In genomic region chr1:6185635-6186382, GRCh38 we compare ENCODE assay signal across 8 cellular contexts. TPM values are rescaled to one million over a fixed set of nuclear protein-coding genes. Genes with fewer than 3 reads are reported as not detected.
A peak's percentile ranks its signal among the peaks of the same experiment; 100 is the strongest.
DNase-seq lines count a peak whose midpoint lies in the region; ATAC-seq and TF ChIP-seq lines count a peak whose summit lies in the region.

No MANE protein-coding gene starts in this region.

- peak; percentile 34 to 43 for TF ChIP-seq CTCF in Caco-2 (IDR thresholded peaks at IDR 0.05; ENCODE audit: insufficient read depth in 1 of 2, low read depth in 1 of 2, low read length in 1 of 2, severe bottlenecking in 1 of 2, unreplicated experiment in 1 of 2)
- peak; percentile 67 for TF ChIP-seq CTCF in kidney epithelial cell (IDR thresholded peaks at IDR 0.05; ENCODE audit: insufficient read depth, low read length, poor library complexity, severe bottlenecking)

- H3K9me3 ChIP-seq in Caco-2 = no peaks in the 10 kb centered on the region
- no peaks in the 10 kb centered on the region for H3K9me3 ChIP-seq in HAP-1

- BruUV-seq in Caco-2 (replicated peaks; lab: Mats Ljungman, UMichigan) = TSS peak; percentile 90

- POLR2A ChIA-PET in Caco-2 (lab: Charles Lee) = no interaction called here
- POLR2A ChIA-PET in activated CD4-positive, alpha-beta memory T cell treated with anti-CD3 and anti-CD28 coated beads for 36 hours (lab: Charles Lee) = no interaction called here

- CTCF ChIA-PET in Caco-2 (lab: Charles Lee) = interaction anchor here (1.1 kb wide), 1 partner anchor 19 kb away, joined by 3 read pairs; no protein-coding TSS in a partner anchor
- CTCF ChIA-PET in activated CD4-positive, alpha-beta memory T cell treated with anti-CD3 and anti-CD28 coated beads for 36 hours (lab: Charles Lee) = interaction anchor here (0.7 to 1.9 kb wide), 8 partner anchors 8 to 77 kb away, joined by 3 to 17 read pairs (median 4); partner anchors contain the start of gene RPL22

- H3K4me1 ChIP-seq in Caco-2 = no peaks in the 10 kb centered on the region
- H3K4me1 ChIP-seq in HAP-1 = peaks cover 6% of the 10 kb centered on the region; the same call in 1 of the 2 replicates

- no peaks in the 10 kb centered on the region for H3K27me3 Mint-ChIP-seq in Caco-2 (ENCODE audit: insufficient read depth, unreplicated experiment)
- H3K27me3 Mint-ChIP-seq in activated CD4-positive, alpha-beta memory T cell treated with anti-CD3 and anti-CD28 coated beads for 36 hours = peaks cover 13% of the 10 kb centered on the region

- ATAC-seq in HG02610 (IDR thresholded peaks at IDR 0.05; ENCODE audit: unreplicated experiment) (no peak), HG02642 (IDR thresholded peaks at IDR 0.05; ENCODE audit: poor library complexity, unreplicated experiment) (no peak)

- H3K4me3 ChIP-seq in Caco-2 (ENCODE audit: low read depth, low read length) = no peak overlapping the region
- no peak overlapping the region for H3K4me3 ChIP-seq in HAP-1
- H3K4me3 ChIP-seq in kidney epithelial cell (ENCODE audit: low read depth, low read length) = no peak overlapping the region

- H3K27me3 ChIP-seq in Caco-2 (replicated peaks; ENCODE audit: control insufficient read depth, insufficient read depth, low read length) (no peaks in the 10 kb centered on the region), HAP-1 (ENCODE audit: low read depth) (peaks cover 13% of the 10 kb centered on the region), kidney epithelial cell (ENCODE audit: control insufficient read depth, insufficient read depth, low read length) (peaks cover 8% of the 10 kb centered on the region)

- in situ Hi-C loops in HAP-1 (cut with MboI; ENCODE audit: low sequenced_read_pairs) = no loop called here

- intact Hi-C loops in Caco-2 (cut with micrococcal nuclease; ENCODE audit: unreplicated experiment) = no loop called here
- intact Hi-C loops in activated CD4-positive, alpha-beta memory T cell treated with anti-CD3 and anti-CD28 coated beads for 36 hours (cut with micrococcal nuclease) = no loop called here

- DNase-seq in Caco-2 (peak in 1 of 2 experiments; percentile 49), HAP-1 (ENCODE audit: low spot score in 2 of 2) (peak; percentile 5 to 61), kidney epithelial cell (ENCODE audit: low read depth) (no peak), occipital lobe (lab: John Stamatoyannopoulos, UW) (no peak), amniotic stem cell (lab: John Stamatoyannopoulos, UW) (no peak)
- peak; percentile 49 for DNase-seq in activated CD4-positive, alpha-beta memory T cell treated with anti-CD3 and anti-CD28 coated beads for 36 hours

- no peaks in the 10 kb centered on the region for H3K9me3 Mint-ChIP-seq in Caco-2 (ENCODE audit: unreplicated experiment)
- no peaks in the 10 kb centered on the region for H3K9me3 Mint-ChIP-seq in activated CD4-positive, alpha-beta memory T cell treated with anti-CD3 and anti-CD28 coated beads for 36 hours

- no peaks in the 10 kb centered on the region for H3K36me3 ChIP-seq in Caco-2 (ENCODE audit: control insufficient read depth, insufficient read depth, low read length)
- peaks cover 59% of the 10 kb centered on the region for H3K36me3 ChIP-seq in HAP-1 (replicated peaks)
- H3K36me3 ChIP-seq in kidney epithelial cell (ENCODE audit: control insufficient read depth, insufficient read depth, low read length) = no peaks in the 10 kb centered on the region

- H3K36me3 Mint-ChIP-seq in Caco-2 (ENCODE audit: insufficient read depth, unreplicated experiment) = peaks cover 90% of the 10 kb centered on the region
- H3K36me3 Mint-ChIP-seq in activated CD4-positive, alpha-beta memory T cell treated with anti-CD3 and anti-CD28 coated beads for 36 hours = peaks cover 35% of the 10 kb centered on the region

- H3K4me3 Mint-ChIP-seq in Caco-2 (ENCODE audit: unreplicated experiment) = no peak overlapping the region
- no peak overlapping the region for H3K4me3 Mint-ChIP-seq in activated CD4-positive, alpha-beta memory T cell treated with anti-CD3 and anti-CD28 coated beads for 36 hours

- no peaks in the 10 kb centered on the region for H3K4me1 Mint-ChIP-seq in Caco-2 (ENCODE audit: low read depth, unreplicated experiment)
- peaks cover 44% of the 10 kb centered on the region for H3K4me1 Mint-ChIP-seq in activated CD4-positive, alpha-beta memory T cell treated with anti-CD3 and anti-CD28 coated beads for 36 hours (ENCODE audit: low read depth)

- H3K27ac Mint-ChIP-seq in Caco-2 (ENCODE audit: unreplicated experiment) = no peak overlapping the region
- H3K27ac Mint-ChIP-seq in activated CD4-positive, alpha-beta memory T cell treated with anti-CD3 and anti-CD28 coated beads for 36 hours = peak overlapping the region; percentile 15

RNA-seq across cellular contexts. Expression of gene CHD5, which starts 5.7 kb away (rescaled TPM):
- total RNA-seq in Caco-2 (2022) (0.39 and 0.44 TPM in 2 replicates), kidney epithelial cell (under 0.01 and 0.08 TPM in 2 replicates), occipital lobe (40.9 TPM)
- under 1 TPM; 0.38 to 0.51 TPM for total RNA-seq in activated CD4-positive, alpha-beta memory T cell treated with anti-CD3 and anti-CD28 coated beads for 36 hours

RNA-seq across cellular contexts. Expression of gene RPL22, which starts 13.6 kb away (rescaled TPM):
- total RNA-seq in Caco-2 (2022) = 406 and 418 TPM in 2 replicates
- total RNA-seq in activated CD4-positive, alpha-beta memory T cell treated with anti-CD3 and anti-CD28 coated beads for 36 hours = 100 to 1,000 TPM; 395 to 433 TPM
- 193 and 205 TPM in 2 replicates for total RNA-seq in kidney epithelial cell
- 371 TPM for total RNA-seq in occipital lobe

RNA-seq across cellular contexts. Expression of gene RNF207, which starts 20.1 kb away (rescaled TPM):
- total RNA-seq in Caco-2 (2022) = 26.1 and 27.4 TPM in 2 replicates
- total RNA-seq in activated CD4-positive, alpha-beta memory T cell treated with anti-CD3 and anti-CD28 coated beads for 36 hours = 10 to 100 TPM; 14.7 to 18.4 TPM
- 20.1 and 32.0 TPM in 2 replicates for total RNA-seq in kidney epithelial cell
- total RNA-seq in occipital lobe = 8.7 TPM

RNA-seq across cellular contexts. Expression of gene ICMT, which starts 50.0 kb away (rescaled TPM):
- total RNA-seq in Caco-2 (2022) (73.6 and 77.6 TPM in 2 replicates), kidney epithelial cell (67.1 and 68.0 TPM in 2 replicates), occipital lobe (21.7 TPM)
- total RNA-seq in activated CD4-positive, alpha-beta memory T cell treated with anti-CD3 and anti-CD28 coated beads for 36 hours = 10 to 100 TPM; 47.6 to 51.4 TPM

RNA-seq across cellular contexts. Expression of gene HES3, which starts 58.2 kb away (rescaled TPM):
- total RNA-seq in Caco-2 (2022) (not detected in 2 replicates), kidney epithelial cell (not detected in 2 replicates), occipital lobe (not detected)
- not detected for total RNA-seq in activated CD4-positive, alpha-beta memory T cell treated with anti-CD3 and anti-CD28 coated beads for 36 hours

Comparison
In these comparisons a context has a peak if more than half of its experiments do, and no peak if none do; other contexts are left out.
1. DNase-seq: peak in HAP-1 (2 of 2) and activated CD4-positive, alpha-beta memory T cell treated with anti-CD3 and anti-CD28 coated beads for 36 hours (single experiment); none in kidney epithelial cell (single experiment), occipital lobe (single experiment) and amniotic stem cell (single experiment).
2. RNA of gene CHD5, which starts 5.7 kb away (total RNA-seq): 40.9 TPM in occipital lobe (single experiment); 0.38 to 0.51 TPM in activated CD4-positive, alpha-beta memory T cell treated with anti-CD3 and anti-CD28 coated beads for 36 hours, 0.39 to 0.44 TPM in Caco-2 and under 0.01 to 0.08 TPM in kidney epithelial cell; every median in the first group is over 10 times any median in the second.